22 cellular contexts compared by ENCODE assay signal in the genomic region with DNA sequence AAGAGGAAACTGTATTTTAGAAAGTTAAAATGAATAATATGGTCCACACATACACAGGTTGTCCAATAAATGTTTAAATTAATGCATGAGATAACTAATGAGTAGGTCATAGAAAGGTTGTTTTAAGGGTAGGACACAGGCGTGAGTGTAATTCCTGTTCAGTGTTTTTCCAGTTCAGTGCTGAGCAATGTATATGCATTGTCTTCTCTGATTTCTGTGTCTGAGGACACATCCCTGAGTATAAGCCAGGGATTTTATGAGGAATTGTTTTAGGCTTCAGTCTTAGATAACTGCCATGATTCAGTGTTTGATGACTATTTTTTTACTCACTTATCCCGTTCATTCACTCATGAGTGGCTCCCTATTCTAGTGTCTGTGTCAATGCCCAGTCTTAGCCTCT.
A peak's percentile ranks its signal among the peaks of the same experiment; 100 is the strongest.
DNase-seq lines count a peak whose midpoint lies in the region; ATAC-seq, FAIRE-seq and TF ChIP-seq lines count a peak whose summit lies in the region.
"Had no signal": no experiment of that assay in that cellular context is flagged by ENCODE, and none has a peak within 500 bp of the region (broad histone marks: within the 10 kb centered on the region; RNA-seq: fewer than 3 reads in every experiment).

No MANE protein-coding gene starts in this region.

- no peak for TF ChIP-seq EP300 in A549 (IDR thresholded peaks at IDR 0.05)

- no peak for DNase-seq in A549 (ENCODE audit: low read depth in 1 of 2, low spot score in 1 of 2)
- no peak for DNase-seq in RWPE2 (ENCODE audit: low spot score)
- peak; percentile 71 for DNase-seq in osteoblast (ENCODE audit: insufficient read length, low spot score, missing footprints)
- no peak for DNase-seq in NCI-H1105 treated with DMSO at 0.1 percent for 48 hours (lab: John Stamatoyannopoulos, UW)
- no peak for DNase-seq in NCI-H128 (lab: John Stamatoyannopoulos, UW; ENCODE audit: unreplicated experiment)
- DNase-seq: CD4-positive, alpha-beta T cell; CD8-positive, alpha-beta memory T cell; DMS 273 treated with DMSO at 0.1 percent for 48 hours; DMS79; EL; GDM1; H9 had no signal

- H3K4me3 ChIP-seq in A549 (no peak overlapping the region), RWPE2 (ENCODE audit: severe bottlenecking) (no peak overlapping the region), osteoblast (ENCODE audit: insufficient read depth, low read length) (no peak overlapping the region)
- H3K4me3 ChIP-seq: BLaER1, GM12878, GM23338 had no signal

- TF ChIP-seq POLR2A in A549 (IDR thresholded peaks at IDR 0.05; ENCODE audit: low read length), result no peak

- H4K20me1 ChIP-seq in osteoblast (ENCODE audit: insufficient read depth, low read length), result no peaks in the 10 kb centered on the region
- H4K20me1 ChIP-seq: BLaER1 had no signal

- H3K27me3 ChIP-seq in RWPE2 (ENCODE audit: insufficient read depth, poor library complexity, severe bottlenecking) (no peaks in the 10 kb centered on the region), osteoblast (ENCODE audit: insufficient read depth, low read length) (peaks cover 3% of the 10 kb centered on the region)
- H3K27me3 ChIP-seq: BLaER1 had no signal

- H3K27ac ChIP-seq in A549 (no peak overlapping the region), RWPE2 (ENCODE audit: poor library complexity, severe bottlenecking) (no peak overlapping the region), osteoblast (ENCODE audit: low read depth, low read length) (no peak overlapping the region)
- H3K27ac ChIP-seq: BLaER1, C4-2B had no signal

- POLR2A ChIA-PET in A549 (lab: Yijun Ruan, JAX), result no interaction called here

- H3K4me2 ChIP-seq in A549 (peak overlapping the region; percentile 48), osteoblast (ENCODE audit: insufficient read depth, low read length) (no peak overlapping the region)
- H3K4me2 ChIP-seq: BLaER1, GM23338 had no signal

- no peak for TF ChIP-seq RAD21 in A549 (conservative IDR thresholded peaks at IDR 0.05 in 1 of 2, IDR thresholded peaks at IDR 0.05 in 1 of 2)

- no peaks in the 10 kb centered on the region for H3K79me2 ChIP-seq in osteoblast (ENCODE audit: insufficient read depth, low read length)

- H3K9me3 ChIP-seq in A549, result no peaks in the 10 kb centered on the region
- no peaks in the 10 kb centered on the region for H3K9me3 ChIP-seq in RWPE2 (ENCODE audit: severe bottlenecking)
- H3K9me3 ChIP-seq in osteoblast (ENCODE audit: low read depth, low read length), result no peaks in the 10 kb centered on the region
- H3K9me3 ChIP-seq: BLaER1 had no signal

- H2AFZ ChIP-seq in osteoblast (ENCODE audit: low read length), result peak overlapping the region; percentile 56
- H2AFZ ChIP-seq: GM23338 had no signal

- FAIRE-seq in A549 (lab: Jason Lieb, UNC), result no peak
- FAIRE-seq: D721Med, GM12878, GM18507, GM19239 had no signal

- 25% methylated on average over 2 of the region's 2 CpGs for WGBS in A549 (ENCODE audit: missing lambda C conversion rate)

- TF ChIP-seq CTCF in A549 (IDR thresholded peaks at IDR 0.05) (no peak), RWPE2 (IDR thresholded peaks at IDR 0.05; ENCODE audit: poor library complexity, severe bottlenecking) (no peak), osteoblast (IDR thresholded peaks at IDR 0.05; ENCODE audit: extremely low read depth, low read depth, low read length) (no peak)

- ATAC-seq in A549, result no peak
- ATAC-seq in RWPE2 (ENCODE audit: low read depth), result peak; percentile 38
- ATAC-seq in esophagus mucosa, result peak; percentile 91
- no peak for ATAC-seq in GM18870 (IDR thresholded peaks at IDR 0.05; ENCODE audit: unreplicated experiment)
- ATAC-seq: GM12878, HCT116 had no signal

- no peaks in the 10 kb centered on the region for H3K36me3 ChIP-seq in RWPE2 (ENCODE audit: low read depth)
- no peaks in the 10 kb centered on the region for H3K36me3 ChIP-seq in osteoblast (ENCODE audit: insufficient read depth, low read length)
- H3K36me3 ChIP-seq: BLaER1 had no signal

- CTCF ChIA-PET in A549 (lab: Yijun Ruan, JAX), result no interaction called here

- H3K4me1 ChIP-seq in A549 (peaks cover 4% of the 10 kb centered on the region; the same call in 1 of the 3 replicates), RWPE2 (ENCODE audit: insufficient read depth, poor library complexity, severe bottlenecking) (peaks cover 3% of the 10 kb centered on the region), osteoblast (ENCODE audit: insufficient read depth, low read length) (peaks cover 20% of the 10 kb centered on the region)
- H3K4me1 ChIP-seq: BLaER1 had no signal

TF ChIP-seq in A549, 52 proteins besides CTCF, POLR2A, EP300 and RAD21:
- TF ChIP-seq RFX5 (IDR thresholded peaks at IDR 0.05) (no peak), SREBF2 (IDR thresholded peaks at IDR 0.05) (no peak), CBX2 (IDR thresholded peaks at IDR 0.05; ENCODE audit: borderline replicate concordance, low read depth) (no peak), ELK1 (IDR thresholded peaks at IDR 0.05; ENCODE audit: low read depth, low read length) (no peak), ZFP36 (IDR thresholded peaks at IDR 0.05; ENCODE audit: borderline replicate concordance, partially characterized antibody) (no peak), PHF8 (IDR thresholded peaks at IDR 0.05; ENCODE audit: borderline replicate concordance, low read depth) (no peak), NR3C1 (IDR thresholded peaks at IDR 0.05) (no peak), HOXB5 (CRISPR knock-in tag; IDR thresholded peaks at IDR 0.05) (no peak), TFCP2L1 (CRISPR knock-in tag; IDR thresholded peaks at IDR 0.05) (no peak), RCOR1 (IDR thresholded peaks at IDR 0.05; ENCODE audit: low read depth, low read length) (no peak), EHF (CRISPR knock-in tag; IDR thresholded peaks at IDR 0.05) (no peak), CBX8 (IDR thresholded peaks at IDR 0.05) (no peak), ZSCAN20 (CRISPR knock-in tag; IDR thresholded peaks at IDR 0.05) (no peak), HOXB13 (CRISPR knock-in tag; IDR thresholded peaks at IDR 0.05; ENCODE audit: low read depth) (no peak), RNF2 (IDR thresholded peaks at IDR 0.05; ENCODE audit: borderline replicate concordance, low read depth) (no peak), NPAS2 (CRISPR knock-in tag; IDR thresholded peaks at IDR 0.05; ENCODE audit: borderline replicate concordance) (no peak)
- TF ChIP-seq, protein P1, sequence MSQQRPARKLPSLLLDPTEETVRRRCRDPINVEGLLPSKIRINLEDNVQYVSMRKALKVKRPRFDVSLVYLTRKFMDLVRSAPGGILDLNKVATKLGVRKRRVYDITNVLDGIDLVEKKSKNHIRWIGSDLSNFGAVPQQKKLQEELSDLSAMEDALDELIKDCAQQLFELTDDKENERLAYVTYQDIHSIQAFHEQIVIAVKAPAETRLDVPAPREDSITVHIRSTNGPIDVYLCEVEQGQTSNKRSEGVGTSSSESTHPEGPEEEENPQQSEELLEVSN (IDR thresholded peaks at IDR 0.05; ENCODE audit: borderline replicate concordance, low read depth), result no peak

Comparison
In these comparisons a context has a peak if more than half of its experiments do, and no peak if none do; other contexts are left out.
1. ATAC-seq: peak in RWPE2 (single experiment) and esophagus mucosa (single experiment); none in A549 (0 of 2) and GM18870 (single experiment).